ENCODE assay signal across 1 cellular context in genomic region chr1:211490821-211491415, GRCh38.
TF ChIP-seq lines count a peak whose summit lies in the region.

No MANE protein-coding gene starts in this region.

TF ChIP-seq in GM23338, 12 proteins besides CTCF, POLR2A, EP300 and RAD21 (continued from another document):
- TF ChIP-seq, protein P1, sequence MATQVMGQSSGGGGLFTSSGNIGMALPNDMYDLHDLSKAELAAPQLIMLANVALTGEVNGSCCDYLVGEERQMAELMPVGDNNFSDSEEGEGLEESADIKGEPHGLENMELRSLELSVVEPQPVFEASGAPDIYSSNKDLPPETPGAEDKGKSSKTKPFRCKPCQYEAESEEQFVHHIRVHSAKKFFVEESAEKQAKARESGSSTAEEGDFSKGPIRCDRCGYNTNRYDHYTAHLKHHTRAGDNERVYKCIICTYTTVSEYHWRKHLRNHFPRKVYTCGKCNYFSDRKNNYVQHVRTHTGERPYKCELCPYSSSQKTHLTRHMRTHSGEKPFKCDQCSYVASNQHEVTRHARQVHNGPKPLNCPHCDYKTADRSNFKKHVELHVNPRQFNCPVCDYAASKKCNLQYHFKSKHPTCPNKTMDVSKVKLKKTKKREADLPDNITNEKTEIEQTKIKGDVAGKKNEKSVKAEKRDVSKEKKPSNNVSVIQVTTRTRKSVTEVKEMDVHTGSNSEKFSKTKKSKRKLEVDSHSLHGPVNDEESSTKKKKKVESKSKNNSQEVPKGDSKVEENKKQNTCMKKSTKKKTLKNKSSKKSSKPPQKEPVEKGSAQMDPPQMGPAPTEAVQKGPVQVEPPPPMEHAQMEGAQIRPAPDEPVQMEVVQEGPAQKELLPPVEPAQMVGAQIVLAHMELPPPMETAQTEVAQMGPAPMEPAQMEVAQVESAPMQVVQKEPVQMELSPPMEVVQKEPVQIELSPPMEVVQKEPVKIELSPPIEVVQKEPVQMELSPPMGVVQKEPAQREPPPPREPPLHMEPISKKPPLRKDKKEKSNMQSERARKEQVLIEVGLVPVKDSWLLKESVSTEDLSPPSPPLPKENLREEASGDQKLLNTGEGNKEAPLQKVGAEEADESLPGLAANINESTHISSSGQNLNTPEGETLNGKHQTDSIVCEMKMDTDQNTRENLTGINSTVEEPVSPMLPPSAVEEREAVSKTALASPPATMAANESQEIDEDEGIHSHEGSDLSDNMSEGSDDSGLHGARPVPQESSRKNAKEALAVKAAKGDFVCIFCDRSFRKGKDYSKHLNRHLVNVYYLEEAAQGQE (IDR thresholded peaks at IDR 0.05; ENCODE audit: unreplicated experiment) = no peak
- TF ChIP-seq STAT1 (IDR thresholded peaks at IDR 0.05; ENCODE audit: unreplicated experiment) = no peak
- TF ChIP-seq NANOG (IDR thresholded peaks at IDR 0.05; ENCODE audit: borderline replicate concordance) = no peak
- no peak for TF ChIP-seq ZNF331 (CRISPR knock-in tag; IDR thresholded peaks at IDR 0.05; ENCODE audit: low read depth)
